In the genomic region with DNA sequence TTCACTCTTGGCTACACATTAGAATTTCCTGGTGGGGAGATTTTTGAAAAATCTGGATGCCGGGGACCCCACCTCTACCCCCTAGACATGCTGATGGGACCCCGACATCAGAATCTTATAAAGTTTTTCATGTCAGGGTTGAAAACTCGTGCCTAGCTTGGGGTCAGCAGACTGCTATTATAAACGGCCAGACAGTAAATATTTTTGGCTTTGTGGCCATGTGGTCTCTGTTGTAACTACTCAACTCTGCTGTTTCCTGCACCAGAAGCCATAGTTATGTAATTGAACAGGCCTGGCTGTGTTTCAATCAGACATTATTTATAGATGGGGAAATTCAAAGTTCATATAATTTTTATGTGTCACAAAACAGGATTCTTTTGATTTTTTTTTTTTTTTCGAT, we compare ENCODE assay signal across 17 cellular contexts. TPM values are rescaled to one million over a fixed set of nuclear protein-coding genes. Genes with fewer than 3 reads are reported as not detected.
DNase-seq lines count a peak whose midpoint lies in the region; FAIRE-seq and TF ChIP-seq lines count a peak whose summit lies in the region.
"Had no signal": no experiment of that assay in that cellular context is flagged by ENCODE, and none has a peak within 500 bp of the region (broad histone marks: within the 10 kb centered on the region; RNA-seq: fewer than 3 reads in every experiment).

No MANE protein-coding gene starts in this region.

- H3K27me3 Mint-ChIP-seq in chondrocyte (ENCODE audit: low read depth), result no peaks in the 10 kb centered on the region
- peaks cover 4% of the 10 kb centered on the region for H3K27me3 Mint-ChIP-seq in mesothelial cell of epicardium (ENCODE audit: low read depth)
- no peaks in the 10 kb centered on the region for H3K27me3 Mint-ChIP-seq in activated T-cell treated with anti-CD3 and anti-CD28 coated beads, Interleukin-2, amount 50 U/mL, for 24 hours

- peak; percentile 11 for DNase-seq in AG08395 (ENCODE audit: low spot score)
- peak; percentile 17 for DNase-seq in NAMALWA (ENCODE audit: low spot score)
- no peak for DNase-seq in esophagus squamous epithelium (lab: John Stamatoyannopoulos, UW)
- DNase-seq in prostate gland (ENCODE audit: low spot score), result no peak
- no peak for DNase-seq in chondrocyte (ENCODE audit: low spot score)
- no peak for DNase-seq in mesothelial cell of epicardium (ENCODE audit: low spot score in 2 of 2, unreplicated experiment in 2 of 2)
- DNase-seq in activated T-cell treated with anti-CD3 and anti-CD28 coated beads, Interleukin-2, amount 50 U/mL, for 24 hours, result no peak
- no peak for DNase-seq in RCC 7860 (ENCODE audit: low spot score)
- DNase-seq: activated naive CD4-positive, alpha-beta T cell treated with anti-CD3 and anti-CD28 coated beads, Interleukin-2, amount 10 ng/mL, durations not matched to agents 7 days and 5 days; midbrain; NCI-H2029 treated with DMSO at 0.1 percent for 48 hours; NCI-H524 treated with DMSO at 0.1 percent for 48 hours; pancreas; T-helper 9 cell had no signal

- intact Hi-C loops in esophagus squamous epithelium (cut with DNase I) (no loop called here), prostate gland (cut with DNase I) (no loop called here)

- H3K36me3 Mint-ChIP-seq in chondrocyte (ENCODE audit: low read depth), result no peaks in the 10 kb centered on the region
- H3K36me3 Mint-ChIP-seq in mesothelial cell of epicardium, result no peaks in the 10 kb centered on the region
- no peaks in the 10 kb centered on the region for H3K36me3 Mint-ChIP-seq in activated T-cell treated with anti-CD3 and anti-CD28 coated beads, Interleukin-2, amount 50 U/mL, for 24 hours (ENCODE audit: low read depth)
- H3K36me3 Mint-ChIP-seq: activated naive CD4-positive, alpha-beta T cell treated with anti-CD3 and anti-CD28 coated beads, Interleukin-2, amount 10 ng/mL, durations not matched to agents 7 days and 5 days; brain had no signal

- H3K36me3 ChIP-seq in esophagus squamous epithelium (no peaks in the 10 kb centered on the region), prostate gland (no peaks in the 10 kb centered on the region)
- H3K36me3 ChIP-seq: pancreas, suprapubic skin had no signal

- no peak for FAIRE-seq in RCC 7860 (lab: Jason Lieb, UNC)
- FAIRE-seq: frontal cortex, pancreas had no signal

- H3K4me3 ChIP-seq in esophagus squamous epithelium (peak overlapping the region in 1 of 4 donors; percentile 19), prostate gland (no peak overlapping the region)
- H3K4me3 ChIP-seq: pancreas, suprapubic skin had no signal

- H3K9me3 ChIP-seq in esophagus squamous epithelium, result no peaks in the 10 kb centered on the region
- H3K9me3 ChIP-seq in prostate gland, result no peaks in the 10 kb centered on the region
- H3K9me3 ChIP-seq: pancreas, suprapubic skin had no signal

- H3K4me1 ChIP-seq in esophagus squamous epithelium (peaks cover 4 to 90% (median 11%) of the 10 kb centered on the region in 3 donors), prostate gland (replicated peaks) (peaks cover 11% of the 10 kb centered on the region)

- TF ChIP-seq CTCF in esophagus squamous epithelium (IDR thresholded peaks at IDR 0.05) (no peak), prostate gland (IDR thresholded peaks at IDR 0.05) (no peak), chondrocyte (IDR thresholded peaks at IDR 0.05) (no peak), mesothelial cell of epicardium (IDR thresholded peaks at IDR 0.05; ENCODE audit: unreplicated experiment) (no peak)

- H3K9me3 Mint-ChIP-seq in chondrocyte (ENCODE audit: low read depth) (no peaks in the 10 kb centered on the region), mesothelial cell of epicardium (no peaks in the 10 kb centered on the region)
- H3K9me3 Mint-ChIP-seq in activated T-cell treated with anti-CD3 and anti-CD28 coated beads, Interleukin-2, amount 50 U/mL, for 24 hours, result no peaks in the 10 kb centered on the region
- H3K9me3 Mint-ChIP-seq: activated naive CD4-positive, alpha-beta T cell treated with anti-CD3 and anti-CD28 coated beads, Interleukin-2, amount 10 ng/mL, durations not matched to agents 7 days and 5 days; brain had no signal

- H3K27ac Mint-ChIP-seq in chondrocyte (ENCODE audit: unreplicated experiment), result no peak overlapping the region
- H3K27ac Mint-ChIP-seq in mesothelial cell of epicardium, result no peak overlapping the region
- H3K27ac Mint-ChIP-seq in activated T-cell treated with anti-CD3 and anti-CD28 coated beads, Interleukin-2, amount 50 U/mL, for 24 hours, result no peak overlapping the region
- H3K27ac Mint-ChIP-seq: activated naive CD4-positive, alpha-beta T cell treated with anti-CD3 and anti-CD28 coated beads, Interleukin-2, amount 10 ng/mL, durations not matched to agents 7 days and 5 days; brain had no signal

- TF ChIP-seq POLR2A in esophagus squamous epithelium (IDR thresholded peaks at IDR 0.05) (no peak), prostate gland (IDR thresholded peaks at IDR 0.05) (no peak)

- H3K27ac ChIP-seq in esophagus squamous epithelium (peak overlapping the region in 3 of 4 donors; percentile 45 to 83 (median 78)), prostate gland (peak overlapping the region; percentile 45 to 55)
- H3K27ac ChIP-seq: suprapubic skin had no signal

- H3K4me1 Mint-ChIP-seq in chondrocyte (ENCODE audit: low read depth), result peaks cover 15% of the 10 kb centered on the region
- peaks cover 13% of the 10 kb centered on the region for H3K4me1 Mint-ChIP-seq in mesothelial cell of epicardium
- H3K4me1 Mint-ChIP-seq in activated T-cell treated with anti-CD3 and anti-CD28 coated beads, Interleukin-2, amount 50 U/mL, for 24 hours (ENCODE audit: low read depth), result peaks cover 19% of the 10 kb centered on the region

- 37% methylated on average over 5 of the region's 5 CpGs for WGBS in esophagus squamous epithelium, 2 donors
- WGBS in prostate gland, result 40% methylated on average over 5 of the region's 5 CpGs

- no peak overlapping the region for H3K4me3 Mint-ChIP-seq in chondrocyte (ENCODE audit: unreplicated experiment)
- H3K4me3 Mint-ChIP-seq in mesothelial cell of epicardium, result no peak overlapping the region
- H3K4me3 Mint-ChIP-seq in activated T-cell treated with anti-CD3 and anti-CD28 coated beads, Interleukin-2, amount 50 U/mL, for 24 hours, result no peak overlapping the region
- H3K4me3 Mint-ChIP-seq: activated naive CD4-positive, alpha-beta T cell treated with anti-CD3 and anti-CD28 coated beads, Interleukin-2, amount 10 ng/mL, durations not matched to agents 7 days and 5 days; brain had no signal

- H3K27me3 ChIP-seq in esophagus squamous epithelium (no peaks in the 10 kb centered on the region), prostate gland (replicated peaks; ENCODE audit: insufficient read depth) (no peaks in the 10 kb centered on the region)
- H3K27me3 ChIP-seq: pancreas, suprapubic skin had no signal

RNA-seq across cellular contexts. Expression of a gene that starts 41.6 kb away (rescaled TPM):
- total RNA-seq in esophagus squamous epithelium (10 to 100 TPM in 3 of 4 donors, 1 to 10 TPM in 1; 5.9 to 48.4 (median 27.3) TPM), prostate gland (10 to 100 TPM; 52.5 to 63.3 TPM), chondrocyte (2.9 to 7.9 TPM (median 5.9 TPM) in 3 replicates), mesothelial cell of epicardium (15.4 to 18.2 TPM (median 16.4 TPM) in 3 replicates)

Comparison
In these comparisons a context has a peak if more than half of its experiments do, and no peak if none do; other contexts are left out.
1. DNase-seq: peak in AG08395 (single experiment) and NAMALWA (single experiment); none in esophagus squamous epithelium (single experiment), prostate gland (single experiment), chondrocyte (single experiment), mesothelial cell of epicardium (0 of 2), activated T-cell treated with anti-CD3 and anti-CD28 coated beads, Interleukin-2, amount 50 U/mL, for 24 hours (single experiment) and RCC 7860 (single experiment).